8 cellular contexts compared by ENCODE assay signal in the genomic region with DNA sequence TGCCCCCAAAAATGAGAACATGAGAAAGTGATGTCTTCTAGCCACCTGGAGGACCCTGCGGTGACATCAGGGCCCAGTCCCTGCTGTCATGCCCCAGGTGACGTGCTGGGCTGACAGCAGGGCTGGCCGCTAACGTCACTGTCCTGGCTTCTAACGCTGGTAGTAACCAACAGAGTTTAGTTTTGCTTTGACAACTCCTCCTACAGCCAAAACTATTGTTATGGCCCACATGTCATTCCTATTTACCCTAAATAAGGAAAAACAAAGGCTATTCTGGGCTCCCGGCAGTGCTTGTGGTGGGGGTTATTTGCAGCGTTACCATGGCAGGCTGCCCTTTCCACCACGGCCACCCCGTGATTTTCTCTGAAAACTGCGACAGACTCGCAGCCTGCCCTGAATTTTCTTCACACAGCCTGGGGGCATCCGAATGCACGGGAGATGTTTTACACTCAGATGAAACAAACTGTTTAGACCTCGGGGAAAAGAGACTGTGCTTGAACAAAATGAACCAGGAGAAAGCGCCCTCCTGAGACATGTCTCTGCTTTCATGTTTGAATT.
DNase-seq lines count a peak whose midpoint lies in the region; ATAC-seq and TF ChIP-seq lines count a peak whose summit lies in the region.

No MANE protein-coding gene starts in this region.

- no peaks in the 10 kb centered on the region for H3K36me3 ChIP-seq in parathyroid adenoma (ENCODE audit: control insufficient read depth, insufficient read depth, low read length)

- H3K4me3 ChIP-seq in GM12864 (ENCODE audit: low read depth, low read length) (peak overlapping the region; percentile 57), parathyroid adenoma (ENCODE audit: low read depth, low read length) (peak overlapping the region; percentile 8)

- H3K9me3 ChIP-seq in parathyroid adenoma (ENCODE audit: control insufficient read depth, low read length): no peaks in the 10 kb centered on the region

- CTCF ChIA-PET in WTC11 (lab: Charles Lee): interaction anchor here (0.9 kb wide), 2 partner anchors 53 to 395 kb away, joined by 3 read pairs; no protein-coding TSS in a partner anchor

- peaks cover 34% of the 10 kb centered on the region for H3K27me3 Mint-ChIP-seq in WTC11 (ENCODE audit: low read depth)

- peak overlapping the region; percentile 66 for H3K4me3 Mint-ChIP-seq in WTC11

- peak overlapping the region; percentile 15 for H3K4me2 ChIP-seq in parathyroid adenoma (ENCODE audit: low read length)

- no peaks in the 10 kb centered on the region for H3K36me3 Mint-ChIP-seq in WTC11

- H3K27ac ChIP-seq in foreskin keratinocyte: no peak overlapping the region
- peak overlapping the region; percentile 47 for H3K27ac ChIP-seq in parathyroid adenoma

- peaks cover 44% of the 10 kb centered on the region for H3K27me3 ChIP-seq in foreskin keratinocyte
- no peaks in the 10 kb centered on the region for H3K27me3 ChIP-seq in parathyroid adenoma (ENCODE audit: control insufficient read depth, insufficient read depth, low read length)

- H3K27ac Mint-ChIP-seq in WTC11: peak overlapping the region; percentile 73; the same call in 1 of the 2 replicates

- POLR2A ChIA-PET in WTC11 (lab: Charles Lee): no interaction called here

- H3K4me1 ChIP-seq in foreskin keratinocyte (no peaks in the 10 kb centered on the region), parathyroid adenoma (no peaks in the 10 kb centered on the region)

- no peaks in the 10 kb centered on the region for H3K9me3 Mint-ChIP-seq in WTC11

- no peak overlapping the region for H3K9ac ChIP-seq in parathyroid adenoma

- peaks cover 22% of the 10 kb centered on the region for H3K4me1 Mint-ChIP-seq in WTC11

- DNase-seq in GM12864 (ENCODE audit: low read depth) (no peak), WTC11 (ENCODE audit: low spot score) (no peak), foreskin keratinocyte (no peak), NCI-H1694 treated with DMSO at 0.1 percent for 48 hours (lab: John Stamatoyannopoulos, UW) (no peak), HUDEP-2 (lab: John Stamatoyannopoulos, UW; ENCODE audit: unreplicated experiment in 76 of 76) (no peak)

- no peaks in the 10 kb centered on the region for H3K79me2 ChIP-seq in parathyroid adenoma

- TF ChIP-seq CTCF in GM12864 (IDR thresholded peaks at IDR 0.05; ENCODE audit: low read depth, low read length, missing control alignments): no peak
- TF ChIP-seq CTCF in WTC11 (IDR thresholded peaks at IDR 0.05): no peak
- TF ChIP-seq CTCF in foreskin keratinocyte (conservative IDR thresholded peaks at IDR 0.05): no peak
- no peak for TF ChIP-seq CTCF in parathyroid adenoma (IDR thresholded peaks at IDR 0.05)

- H2AFZ ChIP-seq in parathyroid adenoma: peak overlapping the region; percentile 23

- peak; percentile 22 for ATAC-seq in HG02852 (IDR thresholded peaks at IDR 0.05; ENCODE audit: unreplicated experiment)
- peak; percentile 47 for ATAC-seq in WTC11
- peak; percentile 12 for ATAC-seq in foreskin keratinocyte
- no peak for ATAC-seq in HG03460 (IDR thresholded peaks at IDR 0.05; ENCODE audit: unreplicated experiment)

TF ChIP-seq in WTC11, 78 proteins besides CTCF, POLR2A, EP300 and RAD21:
- TF ChIP-seq, protein P1, sequence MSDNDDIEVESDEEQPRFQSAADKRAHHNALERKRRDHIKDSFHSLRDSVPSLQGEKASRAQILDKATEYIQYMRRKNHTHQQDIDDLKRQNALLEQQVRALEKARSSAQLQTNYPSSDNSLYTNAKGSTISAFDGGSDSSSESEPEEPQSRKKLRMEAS (CRISPR knock-in tag; IDR thresholded peaks at IDR 0.05): 0 out of 2 replicates have a peak, but pooled peaks have one; percentile 27
- no peak for TF ChIP-seq JAZF1 (CRISPR knock-in tag; IDR thresholded peaks at IDR 0.05)
TF ChIP-seq in WTC11: peak in this region for 1.
